ENCODE assay signal across 17 cellular contexts in genomic region chr11:17802491-17802890, GRCh38.
A peak's percentile ranks its signal among the peaks of the same experiment; 100 is the strongest.
DNase-seq lines count a peak whose midpoint lies in the region; ATAC-seq and TF ChIP-seq lines count a peak whose summit lies in the region.
"Had no signal": no experiment of that assay in that cellular context is flagged by ENCODE, and none has a peak within 500 bp of the region (broad histone marks: within the 10 kb centered on the region; RNA-seq: fewer than 3 reads in every experiment).

No MANE protein-coding gene starts in this region.

- no peaks in the 10 kb centered on the region for H3K9me3 ChIP-seq in heart right ventricle

- H3K4me1 ChIP-seq in heart right ventricle, result peaks cover 0 to 32% (median 6%) of the 10 kb centered on the region in 9 donors

- no peak overlapping the region for H3K4me3 ChIP-seq in heart right ventricle

- 94 to 96% methylated on average over 4 of the region's 4 CpGs for WGBS in heart right ventricle, 2 donors

- ATAC-seq in heart right ventricle (no peak), HG02678 (IDR thresholded peaks at IDR 0.05; ENCODE audit: unreplicated experiment) (no peak)
- ATAC-seq: CD8-positive, alpha-beta T cell; SK-N-SH treated with all-trans-retinoic acid at 6 μM for 48 hours had no signal

- intact Hi-C loops in heart right ventricle (cut with DNase I), result no loop called here

- H3K27ac ChIP-seq in cingulate gyrus (ENCODE audit: low read depth, low read length), result peak overlapping the region; percentile 34
- no peak overlapping the region for H3K27ac ChIP-seq in heart right ventricle
- H3K27ac ChIP-seq: RWPE1 had no signal

- no peaks in the 10 kb centered on the region for H3K27me3 ChIP-seq in heart right ventricle

- no peak for TF ChIP-seq CTCF in heart right ventricle (IDR thresholded peaks at IDR 0.05)

- DNase-seq in NCI-H748 (lab: John Stamatoyannopoulos, UW; ENCODE audit: unreplicated experiment) (peak; percentile 56), NCI-H748 treated with DMSO at 0.1 percent for 48 hours (lab: John Stamatoyannopoulos, UW) (no peak), NCI-H82 (lab: John Stamatoyannopoulos, UW) (peak; percentile 81), heart right ventricle (no peak), DMS114 treated with DMSO at 0.1 percent for 48 hours (lab: John Stamatoyannopoulos, UW; ENCODE audit: unreplicated experiment) (no peak)
- DNase-seq: 8988T; AML-193; Calu3; CD8-positive, alpha-beta T cell; EL; NCI-H1694 treated with DMSO at 0.1 percent for 48 hours; NCI-H446 treated with DMSO at 0.1 percent for 48 hours; SHP77 treated with DMSO at 0.1 percent for 48 hours had no signal

- H3K36me3 ChIP-seq in heart right ventricle, result no peaks in the 10 kb centered on the region

Comparison
In these comparisons a context has a peak if more than half of its experiments do, and no peak if none do; other contexts are left out.
1. DNase-seq: peak in NCI-H748 (single experiment) and NCI-H82 (single experiment); none in NCI-H748 treated with DMSO at 0.1 percent for 48 hours (single experiment), heart right ventricle (0 of 2) and DMS114 treated with DMSO at 0.1 percent for 48 hours (single experiment).